In genomic region chr16:86672215-86672863, GRCh38 we compare ENCODE assay signal across 19 cellular contexts.
"Had no signal": no experiment of that assay in that cellular context is flagged by ENCODE, and none has a peak within 500 bp of the region (broad histone marks: within the 10 kb centered on the region; RNA-seq: fewer than 3 reads in every experiment).

No MANE protein-coding gene starts in this region.

- H3K27ac ChIP-seq: cardiac muscle cell, tibial nerve, VCaP had no signal

- H3K36me3 ChIP-seq: cardiac muscle cell, tibial nerve had no signal

- H3K27me3 ChIP-seq: cardiac muscle cell had no signal

- DNase-seq: activated CD4-positive, alpha-beta memory T cell treated with anti-CD3 and anti-CD28 coated beads, Interleukin-2, amount 10 ng/mL, durations not matched to agents 7 days and 5 days; activated CD4-positive, alpha-beta T cell treated with anti-CD3 and anti-CD28 coated beads, Interleukin-2, amount 10 ng/mL, durations not matched to agents 24 days and 14 days; activated effector memory CD4-positive, alpha-beta T cell treated with anti-CD3 and anti-CD28 coated beads, Interleukin-2, amount 50 U/mL, for 16 hours; activated naive CD4-positive, alpha-beta T cell treated with anti-CD3 and anti-CD28 coated beads, Interleukin-2, amount 10 ng/mL, durations not matched to agents 7 days and 5 days; amygdala; cortex of kidney; foreskin melanocyte; glutamatergic neuron; hypothalamus; nucleus accumbens; stimulated activated CD4-positive, alpha-beta T cell treated with anti-CD3 and anti-CD28 coated beads, Interleukin-1b, Interleukin-23, amount 100 ng/mL, for 48 hours; stimulated activated naive CD8-positive, alpha-beta T cell treated with anti-CD3 and anti-CD28 coated beads, Interleukin-15, amount 100 ng/mL, for 72 hours; SW 1271; T-helper 17 cell had no signal

- ATAC-seq: activated CD4-positive, CD25-positive, alpha-beta regulatory T cell treated with anti-CD3 and anti-CD28 coated beads, Interleukin-2, amount 50 U/mL, for 24 hours; natural killer cell treated with Interleukin-12 subunit alpha and Interleukin-12 subunit beta and Interleukin-15 and Interleukin-18, amount 100 ng/mL, for 72 hours; stimulated activated naive CD8-positive, alpha-beta T cell treated with anti-CD3 and anti-CD28 coated beads, Interleukin-15, amount 100 ng/mL, for 72 hours; T-helper 17 cell had no signal

- H3K4me3 ChIP-seq: cardiac muscle cell, tibial nerve had no signal
